In genomic region chr3:49454457-49454856, GRCh38 we compare ENCODE assay signal across 1 cellular context.
TF ChIP-seq lines count a peak whose summit lies in the region.

No MANE protein-coding gene starts in this region.

TF ChIP-seq in HepG2, 621 proteins besides CTCF, POLR2A, EP300 and RAD21 (continued from another document):
- TF ChIP-seq KDM4B (CRISPR knock-in tag; IDR thresholded peaks at IDR 0.05) = no peak
- TF ChIP-seq GATAD1 (CRISPR knock-in tag; IDR thresholded peaks at IDR 0.05) = peak; percentile 32; the same call in 1 of the 2 replicates
- TF ChIP-seq IRF2 (CRISPR knock-in tag; IDR thresholded peaks at IDR 0.05) = 0 out of 2 replicates have a peak, but pooled peaks have one; percentile 16
- no peak for TF ChIP-seq SRF (IDR thresholded peaks at IDR 0.05; ENCODE audit: low read depth, low read length)
- TF ChIP-seq ZNF274 (CRISPR knock-in tag; IDR thresholded peaks at IDR 0.05) = no peak
- TF ChIP-seq GATAD2A (CRISPR knock-in tag; IDR thresholded peaks at IDR 0.05) = 0 out of 2 replicates have a peak, but pooled peaks have one; percentile 18
- TF ChIP-seq HMGXB4 (CRISPR knock-in tag; IDR thresholded peaks at IDR 0.05; ENCODE audit: borderline replicate concordance in 1 of 2, low read depth in 1 of 2) = peak; percentile 23 to 69; a peak in 1 of 4 replicates
- peak; percentile 64 for TF ChIP-seq SMC3 (IDR thresholded peaks at IDR 0.05; ENCODE audit: low read length)
- no peak for TF ChIP-seq ZBTB7B (CRISPR knock-in tag; IDR thresholded peaks at IDR 0.05)
- TF ChIP-seq ZBTB1 (CRISPR knock-in tag; IDR thresholded peaks at IDR 0.05; ENCODE audit: borderline replicate concordance) = no peak
- no peak for TF ChIP-seq CBX1 (IDR thresholded peaks at IDR 0.05; ENCODE audit: low read depth)
- no peak for TF ChIP-seq ZNF296 (CRISPR knock-in tag; conservative IDR thresholded peaks at IDR 0.05)
- TF ChIP-seq ZNF598 (CRISPR knock-in tag; IDR thresholded peaks at IDR 0.05; ENCODE audit: borderline replicate concordance) = no peak
- no peak for TF ChIP-seq GTF2F1 (IDR thresholded peaks at IDR 0.05; ENCODE audit: low read length)
- no peak for TF ChIP-seq ETS1 (CRISPR knock-in tag; IDR thresholded peaks at IDR 0.05)
- TF ChIP-seq ELF3 (CRISPR knock-in tag; IDR thresholded peaks at IDR 0.05) = 0 out of 2 replicates have a peak, but pooled peaks have one; percentile 17
- no peak for TF ChIP-seq TFDP1 (CRISPR knock-in tag; IDR thresholded peaks at IDR 0.05; ENCODE audit: borderline replicate concordance)
- TF ChIP-seq CHD2 (IDR thresholded peaks at IDR 0.05; ENCODE audit: low read depth, low read length) = no peak
- TF ChIP-seq PAXIP1 (CRISPR knock-in tag; conservative IDR thresholded peaks at IDR 0.05) = no peak
- no peak for TF ChIP-seq ZBTB20 (CRISPR knock-in tag; IDR thresholded peaks at IDR 0.05; ENCODE audit: borderline replicate concordance, low read depth)
- TF ChIP-seq THAP8 (CRISPR knock-in tag; IDR thresholded peaks at IDR 0.05; ENCODE audit: borderline replicate concordance) = no peak
- TF ChIP-seq ONECUT2 (CRISPR knock-in tag; IDR thresholded peaks at IDR 0.05) = no peak
- no peak for TF ChIP-seq ZNF839 (CRISPR knock-in tag; IDR thresholded peaks at IDR 0.05; ENCODE audit: borderline replicate concordance)
- TF ChIP-seq ZNF784 (CRISPR knock-in tag; IDR thresholded peaks at IDR 0.05; ENCODE audit: borderline replicate concordance) = no peak
- no peak for TF ChIP-seq SNRNP70 (IDR thresholded peaks at IDR 0.05; ENCODE audit: low read depth, low read length)
- TF ChIP-seq ZNF530 (CRISPR knock-in tag; IDR thresholded peaks at IDR 0.05; ENCODE audit: low read depth) = no peak
- TF ChIP-seq SOX5 (CRISPR knock-in tag; IDR thresholded peaks at IDR 0.05; ENCODE audit: borderline replicate concordance) = peak; percentile 14; the same call in 1 of the 2 replicates
- TF ChIP-seq FLYWCH1 (CRISPR knock-in tag; IDR thresholded peaks at IDR 0.05) = no peak
- TF ChIP-seq KAT8 (CRISPR knock-in tag; IDR thresholded peaks at IDR 0.05) = peak; percentile 22; the same call in 1 of the 2 replicates
- no peak for TF ChIP-seq NR2F6 (IDR thresholded peaks at IDR 0.05)
- 0 out of 2 replicates have a peak, but pooled peaks have one; percentile 41 for TF ChIP-seq NR2F6 (CRISPR knock-in tag; IDR thresholded peaks at IDR 0.05)
- TF ChIP-seq ZFP37 (CRISPR knock-in tag; IDR thresholded peaks at IDR 0.05; ENCODE audit: borderline replicate concordance) = no peak
- no peak for TF ChIP-seq ZNF33B (CRISPR knock-in tag; IDR thresholded peaks at IDR 0.05)
